ENCODE assay signal across 11 cellular contexts in genomic region chr1:148481136-148481535, GRCh38. TPM values are rescaled to one million over a fixed set of nuclear protein-coding genes. Genes with fewer than 3 reads are reported as not detected.
A peak's percentile ranks its signal among the peaks of the same experiment; 100 is the strongest.
DNase-seq lines count a peak whose midpoint lies in the region; ATAC-seq lines count a peak whose summit lies in the region.
"Not testable (repeated sequence)": the region's sequence is repeated elsewhere in the genome, so short reads cannot be mapped to it uniquely, and the experiment has no call there.
"Had no signal": no experiment of that assay in that cellular context is flagged by ENCODE, and none has a peak within 500 bp of the region (broad histone marks: within the 10 kb centered on the region; RNA-seq: fewer than 3 reads in every experiment).

No MANE protein-coding gene starts in this region.

- peak; percentile 3 for DNase-seq in activated CD4-positive, alpha-beta T cell treated with anti-CD3 and anti-CD28 coated beads for 4 hours
- peak; percentile 54 for DNase-seq in activated CD8-positive, alpha-beta memory T cell treated with anti-CD3 and anti-CD28 coated beads, Interleukin-2, amount 10 ng/mL, durations not matched to agents 7 days and 5 days
- DNase-seq in activated T-helper 1 cell treated with anti-CD3 and anti-CD28 coated beads, Interleukin-12 subunit alpha, Interleukin-12 subunit beta, Interleukin-2, Interleukin-4 antibody, amounts not matched to agents 30 ng/mL and 10 ng/mL and 1 ng/mL, durations not matched to agents 14 hours and 24 hours and 36 hours (ENCODE audit: low spot score) = peak; percentile 37
- DNase-seq in activated naive CD4-positive, alpha-beta T cell treated with anti-CD3 and anti-CD28 coated beads, Interleukin-2, amount 10 ng/mL, durations not matched to agents 7 days and 5 days = peak; percentile 60
- peak in 8 of 9 donors; percentile 21 to 75 (median 60) for DNase-seq in naive thymus-derived CD4-positive, alpha-beta T cell
- peak; percentile 0 for DNase-seq in stimulated activated CD8-positive, alpha-beta memory T cell treated with anti-CD3 and anti-CD28 coated beads, Interleukin-15, amount 100 ng/mL, for 1 hour (ENCODE audit: low read depth)

- H3K36me3 Mint-ChIP-seq in activated CD8-positive, alpha-beta memory T cell treated with anti-CD3 and anti-CD28 coated beads, Interleukin-2, amount 10 ng/mL, durations not matched to agents 7 days and 5 days; activated T-helper 1 cell treated with anti-CD3 and anti-CD28 coated beads, Interleukin-12 subunit alpha, Interleukin-12 subunit beta, Interleukin-2, Interleukin-4 antibody, amounts not matched to agents 30 ng/mL and 10 ng/mL and 1 ng/mL, durations not matched to agents 14 hours and 24 hours and 36 hours (ENCODE audit: low read depth); activated naive CD4-positive, alpha-beta T cell treated with anti-CD3 and anti-CD28 coated beads, Interleukin-2, amount 10 ng/mL, durations not matched to agents 7 days and 5 days; naive thymus-derived CD4-positive, alpha-beta T cell: not testable (repeated sequence)

- peak overlapping the region; percentile 34 for H3K27ac ChIP-seq in KOPT-K1 (ENCODE audit: low read depth, low read length, poor library complexity, severe bottlenecking)
- not testable (repeated sequence) for H3K27ac ChIP-seq in naive thymus-derived CD4-positive, alpha-beta T cell (ENCODE audit: low read depth, low read length)

- not testable (repeated sequence) for H3K9me3 ChIP-seq in KOPT-K1 (ENCODE audit: insufficient read depth, low read length, poor library complexity, severe bottlenecking); naive thymus-derived CD4-positive, alpha-beta T cell (ENCODE audit: control insufficient read depth in 2 of 3, low read length in 3 of 3)

- H3K4me1 Mint-ChIP-seq in activated CD8-positive, alpha-beta memory T cell treated with anti-CD3 and anti-CD28 coated beads, Interleukin-2, amount 10 ng/mL, durations not matched to agents 7 days and 5 days; activated T-helper 1 cell treated with anti-CD3 and anti-CD28 coated beads, Interleukin-12 subunit alpha, Interleukin-12 subunit beta, Interleukin-2, Interleukin-4 antibody, amounts not matched to agents 30 ng/mL and 10 ng/mL and 1 ng/mL, durations not matched to agents 14 hours and 24 hours and 36 hours (ENCODE audit: low read depth); activated naive CD4-positive, alpha-beta T cell treated with anti-CD3 and anti-CD28 coated beads, Interleukin-2, amount 10 ng/mL, durations not matched to agents 7 days and 5 days: not testable (repeated sequence)
- peaks cover 0 to 14% (median 10%) of the 10 kb centered on the region in 7 donors for H3K4me1 Mint-ChIP-seq in naive thymus-derived CD4-positive, alpha-beta T cell

- H3K4me3 Mint-ChIP-seq in activated CD8-positive, alpha-beta memory T cell treated with anti-CD3 and anti-CD28 coated beads, Interleukin-2, amount 10 ng/mL, durations not matched to agents 7 days and 5 days; activated T-helper 1 cell treated with anti-CD3 and anti-CD28 coated beads, Interleukin-12 subunit alpha, Interleukin-12 subunit beta, Interleukin-2, Interleukin-4 antibody, amounts not matched to agents 30 ng/mL and 10 ng/mL and 1 ng/mL, durations not matched to agents 14 hours and 24 hours and 36 hours: not testable (repeated sequence)
- H3K4me3 Mint-ChIP-seq in activated naive CD4-positive, alpha-beta T cell treated with anti-CD3 and anti-CD28 coated beads, Interleukin-2, amount 10 ng/mL, durations not matched to agents 7 days and 5 days = peak overlapping the region; percentile 31
- peak overlapping the region in 8 of 10 donors; percentile 26 to 48 (median 42) for H3K4me3 Mint-ChIP-seq in naive thymus-derived CD4-positive, alpha-beta T cell

- intact Hi-C loops in activated T-helper 1 cell treated with anti-CD3 and anti-CD28 coated beads, Interleukin-12 subunit alpha, Interleukin-12 subunit beta, Interleukin-2, Interleukin-4 antibody, amounts not matched to agents 30 ng/mL and 10 ng/mL and 1 ng/mL, durations not matched to agents 14 hours and 24 hours and 36 hours (cut with micrococcal nuclease); naive thymus-derived CD4-positive, alpha-beta T cell (cut with micrococcal nuclease): not testable (repeated sequence)

- not testable (repeated sequence) for H3K27me3 Mint-ChIP-seq in activated CD8-positive, alpha-beta memory T cell treated with anti-CD3 and anti-CD28 coated beads, Interleukin-2, amount 10 ng/mL, durations not matched to agents 7 days and 5 days; activated T-helper 1 cell treated with anti-CD3 and anti-CD28 coated beads, Interleukin-12 subunit alpha, Interleukin-12 subunit beta, Interleukin-2, Interleukin-4 antibody, amounts not matched to agents 30 ng/mL and 10 ng/mL and 1 ng/mL, durations not matched to agents 14 hours and 24 hours and 36 hours (ENCODE audit: insufficient read depth); activated naive CD4-positive, alpha-beta T cell treated with anti-CD3 and anti-CD28 coated beads, Interleukin-2, amount 10 ng/mL, durations not matched to agents 7 days and 5 days; naive thymus-derived CD4-positive, alpha-beta T cell

- H3K27ac Mint-ChIP-seq in activated CD8-positive, alpha-beta memory T cell treated with anti-CD3 and anti-CD28 coated beads, Interleukin-2, amount 10 ng/mL, durations not matched to agents 7 days and 5 days; activated T-helper 1 cell treated with anti-CD3 and anti-CD28 coated beads, Interleukin-12 subunit alpha, Interleukin-12 subunit beta, Interleukin-2, Interleukin-4 antibody, amounts not matched to agents 30 ng/mL and 10 ng/mL and 1 ng/mL, durations not matched to agents 14 hours and 24 hours and 36 hours: not testable (repeated sequence)
- peak overlapping the region; percentile 85 for H3K27ac Mint-ChIP-seq in activated naive CD4-positive, alpha-beta T cell treated with anti-CD3 and anti-CD28 coated beads, Interleukin-2, amount 10 ng/mL, durations not matched to agents 7 days and 5 days
- H3K27ac Mint-ChIP-seq in naive thymus-derived CD4-positive, alpha-beta T cell = peak overlapping the region in 5 of 9 donors; percentile 56 to 71 (median 64)

- not testable (repeated sequence) for H3K9me3 Mint-ChIP-seq in activated CD8-positive, alpha-beta memory T cell treated with anti-CD3 and anti-CD28 coated beads, Interleukin-2, amount 10 ng/mL, durations not matched to agents 7 days and 5 days (ENCODE audit: low read depth); activated T-helper 1 cell treated with anti-CD3 and anti-CD28 coated beads, Interleukin-12 subunit alpha, Interleukin-12 subunit beta, Interleukin-2, Interleukin-4 antibody, amounts not matched to agents 30 ng/mL and 10 ng/mL and 1 ng/mL, durations not matched to agents 14 hours and 24 hours and 36 hours; activated naive CD4-positive, alpha-beta T cell treated with anti-CD3 and anti-CD28 coated beads, Interleukin-2, amount 10 ng/mL, durations not matched to agents 7 days and 5 days; naive thymus-derived CD4-positive, alpha-beta T cell

- CTCF ChIA-PET in activated CD8-positive, alpha-beta memory T cell treated with anti-CD3 and anti-CD28 coated beads, Interleukin-2, amount 10 ng/mL, durations not matched to agents 7 days and 5 days (lab: Charles Lee); activated naive CD4-positive, alpha-beta T cell treated with anti-CD3 and anti-CD28 coated beads, Interleukin-2, amount 10 ng/mL, durations not matched to agents 7 days and 5 days (lab: Charles Lee); naive thymus-derived CD4-positive, alpha-beta T cell (lab: Charles Lee): not testable (repeated sequence)

- POLR2A ChIA-PET in naive thymus-derived CD4-positive, alpha-beta T cell (lab: Charles Lee) = not testable (repeated sequence)

- ATAC-seq in activated CD8-positive, alpha-beta memory T cell treated with anti-CD3 and anti-CD28 coated beads, Interleukin-2, amount 10 ng/mL, durations not matched to agents 7 days and 5 days; naive thymus-derived CD4-positive, alpha-beta T cell: not testable (repeated sequence)

- H3K36me3 ChIP-seq in KOPT-K1 (ENCODE audit: insufficient read depth, low read length); naive thymus-derived CD4-positive, alpha-beta T cell (ENCODE audit: control insufficient read depth in 2 of 3, insufficient read depth in 3 of 3, low read length in 3 of 3): not testable (repeated sequence)

- H3K27me3 ChIP-seq in naive thymus-derived CD4-positive, alpha-beta T cell (ENCODE audit: control insufficient read depth in 2 of 2, insufficient read depth in 2 of 2, low read length in 2 of 2) = not testable (repeated sequence)

- H3K4me1 ChIP-seq in naive thymus-derived CD4-positive, alpha-beta T cell (ENCODE audit: control insufficient read depth in 2 of 2, insufficient read depth in 2 of 2, low read length in 2 of 2) = not testable (repeated sequence)

- H3K4me3 ChIP-seq in naive thymus-derived CD4-positive, alpha-beta T cell (ENCODE audit: low read length) = not testable (repeated sequence)

RNA-seq across cellular contexts. Expression of gene PPIAL4G, which starts 2.0 kb away (rescaled TPM):
- total RNA-seq in activated CD8-positive, alpha-beta memory T cell treated with anti-CD3 and anti-CD28 coated beads, Interleukin-2, amount 10 ng/mL, durations not matched to agents 7 days and 5 days = 1 to 10 TPM in 1 of 2 experiments, under 1 TPM in 1; 0.26 to 1.3 TPM
- total RNA-seq in activated T-helper 1 cell treated with anti-CD3 and anti-CD28 coated beads, Interleukin-12 subunit alpha, Interleukin-12 subunit beta, Interleukin-2, Interleukin-4 antibody, amounts not matched to agents 30 ng/mL and 10 ng/mL and 1 ng/mL, durations not matched to agents 14 hours and 24 hours and 36 hours = 0.05 TPM in 1 of 2 replicates, not detected in the other
- 1 to 10 TPM in 2 of 5 experiments, under 1 TPM in 3; 0.27 to 5.8 (median 0.94) TPM for total RNA-seq in naive thymus-derived CD4-positive, alpha-beta T cell
- polyA plus RNA-seq in naive thymus-derived CD4-positive, alpha-beta T cell = under 1 TPM; 0.05 to 0.09 TPM
- total RNA-seq: A673, Caco-2, GM23248, NCI-H460 had no signal
- polyA plus RNA-seq: GM23248 had no signal

Comparison
In these comparisons a context has a peak if more than half of its experiments do, and no peak if none do; other contexts are left out.
1. DNase-seq: peak in every context shown above with its lines; median percentile 60 in activated naive CD4-positive, alpha-beta T cell treated with anti-CD3 and anti-CD28 coated beads, Interleukin-2, amount 10 ng/mL, durations not matched to agents 7 days and 5 days; 60 in naive thymus-derived CD4-positive, alpha-beta T cell; 54 in activated CD8-positive, alpha-beta memory T cell treated with anti-CD3 and anti-CD28 coated beads, Interleukin-2, amount 10 ng/mL, durations not matched to agents 7 days and 5 days; 37 in activated T-helper 1 cell treated with anti-CD3 and anti-CD28 coated beads, Interleukin-12 subunit alpha, Interleukin-12 subunit beta, Interleukin-2, Interleukin-4 antibody, amounts not matched to agents 30 ng/mL and 10 ng/mL and 1 ng/mL, durations not matched to agents 14 hours and 24 hours and 36 hours; 3 in activated CD4-positive, alpha-beta T cell treated with anti-CD3 and anti-CD28 coated beads for 4 hours; 0 in stimulated activated CD8-positive, alpha-beta memory T cell treated with anti-CD3 and anti-CD28 coated beads, Interleukin-15, amount 100 ng/mL, for 1 hour.